18 cellular contexts compared by ENCODE assay signal in the genomic region with DNA sequence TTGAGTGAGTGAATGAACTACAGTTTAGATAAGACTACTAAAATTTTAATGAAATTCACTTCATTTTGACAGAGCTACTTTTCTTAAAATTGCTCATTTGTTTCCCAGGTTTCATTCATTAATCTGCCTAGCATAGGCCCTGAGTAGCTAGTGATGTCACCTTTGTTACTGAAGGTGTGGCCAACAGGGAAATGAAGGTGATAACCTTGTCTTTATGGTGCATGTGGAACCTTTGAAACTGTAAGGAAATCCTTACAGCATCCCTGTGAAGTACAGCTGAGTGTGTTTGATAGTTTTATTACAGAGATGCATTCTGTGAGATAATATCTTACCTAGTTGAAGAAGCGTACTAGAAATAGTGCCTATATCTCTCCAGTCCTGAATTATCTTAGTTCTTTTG.
DNase-seq lines count a peak whose midpoint lies in the region; ATAC-seq, FAIRE-seq and TF ChIP-seq lines count a peak whose summit lies in the region.
"Had no signal": no experiment of that assay in that cellular context is flagged by ENCODE, and none has a peak within 500 bp of the region (broad histone marks: within the 10 kb centered on the region; RNA-seq: fewer than 3 reads in every experiment).

No MANE protein-coding gene starts in this region.

- no peak overlapping the region for H3K4me3 ChIP-seq in PC-3 (ENCODE audit: low read length)
- H3K4me3 ChIP-seq in thyroid gland (replicated peaks in 1 of 3): no peak overlapping the region
- H3K4me3 ChIP-seq: ascending aorta, lower lobe of right lung had no signal

- H3K4me2 ChIP-seq in PC-3 (ENCODE audit: low read length): peak overlapping the region; percentile 73

- H3K9me3 ChIP-seq in PC-3 (ENCODE audit: low read length): no peaks in the 10 kb centered on the region
- no peaks in the 10 kb centered on the region for H3K9me3 ChIP-seq in thyroid gland
- H3K9me3 ChIP-seq: ascending aorta, lower lobe of right lung had no signal

- peaks cover 62% of the 10 kb centered on the region for H3K4me1 Mint-ChIP-seq in activated CD4-positive, alpha-beta T cell treated with anti-CD3 and anti-CD28 coated beads for 36 hours

- TF ChIP-seq POLR2A in thyroid gland (IDR thresholded peaks at IDR 0.05): no peak

- ATAC-seq in activated CD4-positive, alpha-beta T cell treated with anti-CD3 and anti-CD28 coated beads for 36 hours: peak; percentile 39
- no peak for ATAC-seq in PC-3

- H3K27ac Mint-ChIP-seq in activated CD4-positive, alpha-beta T cell treated with anti-CD3 and anti-CD28 coated beads for 36 hours: no peak overlapping the region
- H3K27ac Mint-ChIP-seq: progenitor cell of endocrine pancreas had no signal

- H3K4me3 Mint-ChIP-seq in activated CD4-positive, alpha-beta T cell treated with anti-CD3 and anti-CD28 coated beads for 36 hours: no peak overlapping the region
- H3K4me3 Mint-ChIP-seq: naive thymus-derived CD8-positive, alpha-beta T cell had no signal

- H3K27me3 ChIP-seq in PC-3 (ENCODE audit: low read length) (no peaks in the 10 kb centered on the region), thyroid gland (no peaks in the 10 kb centered on the region)
- H3K27me3 ChIP-seq: ascending aorta had no signal

- TF ChIP-seq CTCF in PC-3 (conservative IDR thresholded peaks at IDR 0.05; ENCODE audit: low read depth, low read length) (no peak), thyroid gland (IDR thresholded peaks at IDR 0.05) (no peak)

- no peaks in the 10 kb centered on the region for H3K27me3 Mint-ChIP-seq in activated CD4-positive, alpha-beta T cell treated with anti-CD3 and anti-CD28 coated beads for 36 hours
- H3K27me3 Mint-ChIP-seq: naive thymus-derived CD8-positive, alpha-beta T cell; progenitor cell of endocrine pancreas had no signal

- H4K20me1 ChIP-seq in PC-3 (ENCODE audit: low read length): no peaks in the 10 kb centered on the region

- H3K9me2 ChIP-seq in PC-3 (replicated peaks; ENCODE audit: low read length): no peaks in the 10 kb centered on the region

- H3K79me2 ChIP-seq in PC-3 (ENCODE audit: low read length): peaks cover 55% of the 10 kb centered on the region

- POLR2A ChIA-PET in activated CD4-positive, alpha-beta T cell treated with anti-CD3 and anti-CD28 coated beads for 36 hours (lab: Charles Lee): no interaction called here
- POLR2A ChIA-PET in PC-3 (lab: Charles Lee; ENCODE audit: unreplicated experiment): no interaction called here

- 95 to 100% methylated on average over 1 of the region's 1 CpG for WGBS in thyroid gland, 2 donors

- no peak for DNase-seq in activated CD4-positive, alpha-beta T cell treated with anti-CD3 and anti-CD28 coated beads for 36 hours
- no peak for DNase-seq in activated CD4-positive, alpha-beta T cell treated with anti-CD3 and anti-CD28 coated beads for 48 hours
- DNase-seq in PC-3 (no peak), thyroid gland (no peak), DMS153 treated with DMSO at 0.1 percent for 48 hours (lab: John Stamatoyannopoulos, UW; ENCODE audit: unreplicated experiment) (no peak)
- DNase-seq in effector CD8-positive, alpha-beta T cell (lab: John Stamatoyannopoulos, UW): no peak
- DNase-seq in stimulated activated CD8-positive, alpha-beta memory T cell treated with anti-CD3 and anti-CD28 coated beads, Interleukin-4, amount 100 ng/mL, for 48 hours: no peak
- DNase-seq: C1 segment of cervical spinal cord; DMS79; lower lobe of right lung; naive thymus-derived CD8-positive, alpha-beta T cell; NCI-H774 had no signal

- peak overlapping the region; percentile 59; the same call in 1 of the 2 replicates for H3K9ac ChIP-seq in PC-3 (ENCODE audit: low read length)

- H3F3A ChIP-seq in PC-3 (ENCODE audit: low read length, unreplicated experiment): peaks cover 3% of the 10 kb centered on the region

- H3K27ac ChIP-seq in PC-3 (ENCODE audit: low read length): peak overlapping the region; percentile 97
- H3K27ac ChIP-seq in thyroid gland: peak overlapping the region; percentile 14 to 63 (median 61)
- H3K27ac ChIP-seq: ascending aorta, lower lobe of right lung had no signal

- H3K36me3 Mint-ChIP-seq in activated CD4-positive, alpha-beta T cell treated with anti-CD3 and anti-CD28 coated beads for 36 hours (ENCODE audit: low read depth): peaks cover 4% of the 10 kb centered on the region

- FAIRE-seq in islet of Langerhans (lab: Jason Lieb, UNC): peak; percentile 13
- FAIRE-seq: endothelial cell of umbilical vein, frontal cortex, RCC 7860 had no signal

- BruUV-seq in PC-3 (replicated peaks; lab: Mats Ljungman, UMichigan): no TSS peak

- H3K4me1 ChIP-seq in PC-3 (ENCODE audit: insufficient read depth, low read length) (peaks cover 21% of the 10 kb centered on the region), thyroid gland (peaks cover 53 to 81% of the 10 kb centered on the region in 2 donors)
- H3K4me1 ChIP-seq: ascending aorta had no signal

- CTCF ChIA-PET in activated CD4-positive, alpha-beta T cell treated with anti-CD3 and anti-CD28 coated beads for 36 hours (lab: Charles Lee): interaction anchor here (0.7 to 2.1 kb wide), 5 partner anchors 9 to 197 kb away, joined by 3 to 5 read pairs (median 3); no protein-coding TSS in a partner anchor
- CTCF ChIA-PET in PC-3 (lab: Charles Lee): no interaction called here

- intact Hi-C loops in activated CD4-positive, alpha-beta T cell treated with anti-CD3 and anti-CD28 coated beads for 36 hours (cut with DNase I, micrococcal nuclease): no loop called here
- intact Hi-C loops in PC-3 (cut with micrococcal nuclease): loop anchor here (5.0 kb wide), 2 partner anchors 94 to 174 kb away; no protein-coding TSS in a partner anchor
- intact Hi-C loops in thyroid gland (cut with DNase I): no loop called here

- H3K36me3 ChIP-seq in PC-3 (ENCODE audit: low read depth, low read length) (no peaks in the 10 kb centered on the region), thyroid gland (no peaks in the 10 kb centered on the region)
- H3K36me3 ChIP-seq: ascending aorta, lower lobe of right lung had no signal

- H2AFZ ChIP-seq in PC-3 (ENCODE audit: low read length): no peak overlapping the region

- no peaks in the 10 kb centered on the region for H3K9me3 Mint-ChIP-seq in activated CD4-positive, alpha-beta T cell treated with anti-CD3 and anti-CD28 coated beads for 36 hours (ENCODE audit: low read depth)
- H3K9me3 Mint-ChIP-seq: naive thymus-derived CD8-positive, alpha-beta T cell had no signal
